In genomic region chr19:54462072-54462712, GRCh38 we compare ENCODE assay signal across 8 cellular contexts. TPM values are rescaled to one million over a fixed set of nuclear protein-coding genes. Genes with fewer than 3 reads are reported as not detected.
DNase-seq lines count a peak whose midpoint lies in the region; ATAC-seq, FAIRE-seq and TF ChIP-seq lines count a peak whose summit lies in the region.

No MANE protein-coding gene starts in this region.

- H3K4me1 Mint-ChIP-seq in memory B cell: peaks cover 24% of the 10 kb centered on the region

- H3K4me1 ChIP-seq in GM12878 (ENCODE audit: control insufficient read depth, insufficient read depth, low read length): peaks cover 12% of the 10 kb centered on the region
- H3K4me1 ChIP-seq in vagina: peaks cover 32% of the 10 kb centered on the region

- POLR2A ChIA-PET in GM12878 (lab: Charles Lee): interaction anchor here (1.6 to 1.7 kb wide), 2 partner anchors 14 to 160 kb away, joined by 5 to 13 read pairs; partner anchors contain the start of gene LENG8

- SMC1A ChIA-PET in GM12878 (lab: Charles Lee; ENCODE audit: uncharacterized antibody, unreplicated experiment): no interaction called here

- no peak for FAIRE-seq in GM12878 (lab: Jason Lieb, UNC)

- intact Hi-C loops in left cardiac atrium (cut with DNase I): no loop called here
- intact Hi-C loops in Right ventricle myocardium inferior (cut with DNase I): loop anchor here (10.0 kb wide), 1 partner anchor 597 kb away; the partner anchor contains the start of gene MYADM
- intact Hi-C loops in GM12878 (cut with micrococcal nuclease; ENCODE audit: unreplicated experiment): no loop called here
- intact Hi-C loops in vagina (cut with DNase I): no loop called here

- peak overlapping the region; percentile 76; the same call in 1 of the 2 replicates for H3K4me3 ChIP-seq in GM12878
- H3K4me3 ChIP-seq in vagina: peak overlapping the region; percentile 62 to 64

- RAD21 ChIA-PET in GM12878 (lab: Charles Lee; ENCODE audit: unreplicated experiment): no interaction called here

- in situ Hi-C loops in GM12878 (cut with MboI): loop anchor here (10.0 kb wide), 1 partner anchor 1193 kb away; the partner anchor contains the start of gene U2AF2

- H3K4me2 ChIP-seq in GM12878 (ENCODE audit: control insufficient read depth, insufficient read depth): peak overlapping the region; percentile 96

- no peak overlapping the region for H2AFZ ChIP-seq in GM12878 (ENCODE audit: control insufficient read depth, low read depth, low read length)

- CTCF ChIA-PET in GM12878 (lab: Yijun Ruan, JAX): interaction anchor here (0.7 to 1.2 kb wide), 3 partner anchors 14 to 192 kb away, joined by 3 to 6 read pairs (median 3); partner anchors contain the start of gene LENG8

- H3K27me3 Mint-ChIP-seq in memory B cell: no peaks in the 10 kb centered on the region

- H3K9me3 Mint-ChIP-seq in memory B cell: peaks cover 1% of the 10 kb centered on the region

- TF ChIP-seq POLR2A in GM12878 (IDR thresholded peaks at IDR 0.05; ENCODE audit: low read depth, low read length): peak; percentile 58; the same call in 1 of the 2 replicates
- TF ChIP-seq POLR2A in vagina (IDR thresholded peaks at IDR 0.05): no peak

- H3K27me3 ChIP-seq in GM12878 (replicated peaks in 1 of 2; ENCODE audit: control insufficient read depth in 2 of 2, insufficient read depth in 2 of 2, low read length in 1 of 2) (no peaks in the 10 kb centered on the region), vagina (no peaks in the 10 kb centered on the region)

- H3K9me3 ChIP-seq in GM12878 (replicated peaks; ENCODE audit: control insufficient read depth, insufficient read depth, low read length): no peaks in the 10 kb centered on the region
- H3K9me3 ChIP-seq in vagina: no peaks in the 10 kb centered on the region

- peak overlapping the region; percentile 81; the same call in 1 of the 2 replicates for H3K27ac ChIP-seq in GM12878 (ENCODE audit: control insufficient read depth, insufficient read depth)
- H3K27ac ChIP-seq in vagina: peak overlapping the region; percentile 90

- peak overlapping the region; percentile 50 for H3K27ac Mint-ChIP-seq in memory B cell

- WGBS in GM12878 (ENCODE audit: insufficient coverage, insufficient replicate concordance, low lambda C conversion rate, missing lambda C conversion rate): 78% methylated on average over 17 of the region's 19 CpGs

- H3K9ac ChIP-seq in GM12878 (ENCODE audit: control insufficient read depth, insufficient read depth, low read length): no peak overlapping the region; the same call in 1 of the 2 replicates

- no peak for ATAC-seq in left cardiac atrium
- ATAC-seq in Right ventricle myocardium inferior: no peak
- no peak for ATAC-seq in GM12878
- no peak for ATAC-seq in memory B cell (ENCODE audit: low read depth)
- ATAC-seq in GM19467 (IDR thresholded peaks at IDR 0.05; ENCODE audit: unreplicated experiment): no peak
- no peak for ATAC-seq in GM19455 (IDR thresholded peaks at IDR 0.05; ENCODE audit: unreplicated experiment)

- DNase-seq in left cardiac atrium: peak; percentile 41
- DNase-seq in Right ventricle myocardium inferior (ENCODE audit: missing footprints): no peak
- DNase-seq in GM12878 (ENCODE audit: low read depth, low spot score): no peak
- DNase-seq in memory B cell (ENCODE audit: low spot score in 2 of 2): no peak
- DNase-seq in vagina (ENCODE audit: extremely low spot score in 2 of 2): no peak
- DNase-seq in OCI-M1 (lab: John Stamatoyannopoulos, UW): no peak

- peaks cover 11 to 36% of the 10 kb centered on the region in 2 experiments for H3K36me3 ChIP-seq in GM12878 (ENCODE audit: control insufficient read depth in 2 of 2, insufficient read depth in 2 of 2, low read length in 1 of 2)
- peaks cover 0 to 50% of the 10 kb centered on the region in 2 donors for H3K36me3 ChIP-seq in vagina

- peak overlapping the region; percentile 14 for H3K4me3 Mint-ChIP-seq in memory B cell

- TF ChIP-seq CTCF in GM12878 (IDR thresholded peaks at IDR 0.05 in 2 of 3, conservative IDR thresholded peaks at IDR 0.05 in 1 of 3; ENCODE audit: control insufficient read depth in 2 of 3, extremely low read depth in 1 of 3, insufficient read depth in 1 of 3, low read depth in 3 of 3, low read length in 3 of 3): no peak
- TF ChIP-seq CTCF in vagina (IDR thresholded peaks at IDR 0.05): no peak

- peaks cover 20% of the 10 kb centered on the region for H3K36me3 Mint-ChIP-seq in memory B cell

- no peak for TF ChIP-seq EP300 in GM12878 (IDR thresholded peaks at IDR 0.05; ENCODE audit: borderline replicate concordance in 1 of 2, control insufficient read depth in 1 of 2, low read depth in 2 of 2, low read length in 2 of 2)

- H4K20me1 ChIP-seq in GM12878 (ENCODE audit: control insufficient read depth, insufficient read depth): no peaks in the 10 kb centered on the region

- H3K79me2 ChIP-seq in GM12878 (ENCODE audit: control insufficient read depth, insufficient read depth, low read length): peaks cover 14% of the 10 kb centered on the region

- TF ChIP-seq RAD21 in GM12878 (IDR thresholded peaks at IDR 0.05; ENCODE audit: insufficient read depth, low read depth, low read length): no peak

- BruUV-seq in GM12878 (replicated peaks; lab: Mats Ljungman, UMichigan): TSS peak; percentile 78

RNA-seq across cellular contexts. Expression of gene LENG9, which starts 1.4 kb away (rescaled TPM):
- total RNA-seq in left cardiac atrium (1 to 10 TPM; 3.3 to 5.4 TPM), Right ventricle myocardium inferior (1.8 TPM), GM12878 (2014; rRNA removed) (2.9 and 4.0 TPM in 2 replicates), GM12878 (2014; rRNA removed; fragmentation: Illumina TruSeq; extraction: Trizol) (0.76 and 0.78 TPM in 2 replicates), GM12878 (2021) (2.5 and 3.5 TPM in 2 replicates), vagina (10.3 TPM)
- total RNA-seq in GM12878 (2013; cell fraction: nucleolus; rRNA removed): 3.4 and 4.5 TPM in 2 replicates
- polyA plus RNA-seq in GM12878 (2011; ENCODE audit: low read depth): 0.26 TPM
- polyA plus RNA-seq in GM12878 (2011; rRNA removed) (0.09 and 0.20 TPM in 2 replicates), GM12878 (2014; fragmentation: Illumina TruSeq; extraction: Trizol) (0.11 and 0.46 TPM in 2 replicates), GM12878 (2014; fragmentation: Nextera tagmentation; extraction: Ambion mirVana) (1 to 10 TPM in 1 of 2 experiments, under 1 TPM in 1; 0.18 to 1.7 TPM), GM12878 (2014; rRNA removed) (2.1 and 2.7 TPM in 2 replicates), GM12878 (2016; fragmentation: Nextera tagmentation; extraction: Ambion mirVana) (under 1 TPM in 1 of 2 experiments, not detected in 1; 0.09 TPM)
- 0.27 and 0.55 TPM in 2 replicates for polyA plus RNA-seq in GM12878 (2011; cell fraction: cytosol; rRNA removed)
- 0.67 and 0.78 TPM in 2 replicates for polyA plus RNA-seq in GM12878 (2011; cell fraction: nucleus; rRNA removed)
- polyA plus RNA-seq in GM12878 (2012): 1.1 and 1.8 TPM in 2 replicates
- 0.22 and 1.8 TPM in 2 replicates for polyA minus RNA-seq in GM12878 (2011; rRNA and poly(A)+ RNA removed)
- polyA minus RNA-seq in GM12878 (2011; cell fraction: cytosol; rRNA and poly(A)+ RNA removed): 1.2 and 1.7 TPM in 2 replicates
- 2.8 and 3.3 TPM in 2 replicates for polyA minus RNA-seq in GM12878 (2011; cell fraction: nucleus; rRNA and poly(A)+ RNA removed)

RNA-seq across cellular contexts. Expression of gene CDC42EP5, which starts 10.9 kb away (rescaled TPM):
- total RNA-seq in left cardiac atrium: 10 to 100 TPM; 13.0 to 25.0 TPM
- 8.9 TPM for total RNA-seq in Right ventricle myocardium inferior
- total RNA-seq in GM12878 (2013; cell fraction: nucleolus; rRNA removed): 3.9 and 7.3 TPM in 2 replicates
- total RNA-seq in GM12878 (2014; rRNA removed): 1.3 and 1.8 TPM in 2 replicates
- 1.2 TPM in 1 of 2 replicates, not detected in the other for total RNA-seq in GM12878 (2014; rRNA removed; fragmentation: Illumina TruSeq; extraction: Trizol)
- 1.4 and 1.5 TPM in 2 replicates for total RNA-seq in GM12878 (2021)
- polyA plus RNA-seq in GM12878 (2011; ENCODE audit: low read depth): not detected
- polyA plus RNA-seq in GM12878 (2011; rRNA removed): 0.40 and 0.42 TPM in 2 replicates
- polyA plus RNA-seq in GM12878 (2011; cell fraction: cytosol; rRNA removed): 0.81 and 1.2 TPM in 2 replicates
- polyA plus RNA-seq in GM12878 (2011; cell fraction: nucleus; rRNA removed): 0.23 and 0.99 TPM in 2 replicates
- 0.49 and 0.79 TPM in 2 replicates for polyA plus RNA-seq in GM12878 (2012)
- not detected in 2 replicates for polyA plus RNA-seq in GM12878 (2014; fragmentation: Illumina TruSeq; extraction: Trizol)
- not detected for polyA plus RNA-seq in GM12878 (2014; fragmentation: Nextera tagmentation; extraction: Ambion mirVana)
- polyA plus RNA-seq in GM12878 (2014; rRNA removed): 1.1 and 1.4 TPM in 2 replicates
- polyA plus RNA-seq in GM12878 (2016; fragmentation: Nextera tagmentation; extraction: Ambion mirVana): not detected
- polyA minus RNA-seq in GM12878 (2011; rRNA and poly(A)+ RNA removed): not detected in 2 replicates
- not detected in 2 replicates for polyA minus RNA-seq in GM12878 (2011; cell fraction: cytosol; rRNA and poly(A)+ RNA removed)
- polyA minus RNA-seq in GM12878 (2011; cell fraction: nucleus; rRNA and poly(A)+ RNA removed): not detected in 2 replicates
- 33.4 TPM for total RNA-seq in vagina

RNA-seq across cellular contexts. Expression of gene LENG8, which starts 13.2 kb away (rescaled TPM):
- total RNA-seq in left cardiac atrium (10 to 100 TPM; 66.6 to 76.5 TPM), Right ventricle myocardium inferior (59.0 TPM), GM12878 (2014; rRNA removed) (21.7 and 26.3 TPM in 2 replicates), GM12878 (2014; rRNA removed; fragmentation: Illumina TruSeq; extraction: Trizol) (11.3 and 11.5 TPM in 2 replicates), GM12878 (2021) (119 and 145 TPM in 2 replicates), vagina (129 TPM)
- total RNA-seq in GM12878 (2013; cell fraction: nucleolus; rRNA removed): 745 and 840 TPM in 2 replicates
- 107 TPM for polyA plus RNA-seq in GM12878 (2011; ENCODE audit: low read depth)
- polyA plus RNA-seq in GM12878 (2011; rRNA removed) (16.2 and 36.4 TPM in 2 replicates), GM12878 (2014; fragmentation: Illumina TruSeq; extraction: Trizol) (14.8 and 32.4 TPM in 2 replicates), GM12878 (2014; fragmentation: Nextera tagmentation; extraction: Ambion mirVana) (1 to 10 TPM; 2.3 to 2.5 TPM), GM12878 (2014; rRNA removed) (143 and 168 TPM in 2 replicates), GM12878 (2016; fragmentation: Nextera tagmentation; extraction: Ambion mirVana) (10 to 100 TPM; 46.0 to 51.4 TPM)
- 67.6 and 93.3 TPM in 2 replicates for polyA plus RNA-seq in GM12878 (2011; cell fraction: cytosol; rRNA removed)
- 848 and 1,111 TPM in 2 replicates for polyA plus RNA-seq in GM12878 (2011; cell fraction: nucleus; rRNA removed)
- polyA plus RNA-seq in GM12878 (2012): 140 and 142 TPM in 2 replicates
- polyA minus RNA-seq in GM12878 (2011; rRNA and poly(A)+ RNA removed): 30.6 and 63.8 TPM in 2 replicates
- 25.0 and 27.4 TPM in 2 replicates for polyA minus RNA-seq in GM12878 (2011; cell fraction: cytosol; rRNA and poly(A)+ RNA removed)
- 96.6 and 120 TPM in 2 replicates for polyA minus RNA-seq in GM12878 (2011; cell fraction: nucleus; rRNA and poly(A)+ RNA removed)

RNA-seq across cellular contexts. Expression of gene LAIR2, which starts 40.4 kb away (rescaled TPM):
- total RNA-seq in left cardiac atrium (1 to 10 TPM in 1 of 2 donors, not detected in 1; 1.1 TPM), Right ventricle myocardium inferior (not detected), GM12878 (2014; rRNA removed) (not detected in 2 replicates), GM12878 (2014; rRNA removed; fragmentation: Illumina TruSeq; extraction: Trizol) (not detected in 2 replicates), GM12878 (2021) (not detected in 2 replicates), vagina (not detected)
- total RNA-seq in GM12878 (2013; cell fraction: nucleolus; rRNA removed): not detected in 2 replicates
- polyA plus RNA-seq in GM12878 (2011; ENCODE audit: low read depth): not detected
- polyA plus RNA-seq in GM12878 (2011; rRNA removed) (0.26 TPM in 1 of 2 replicates, not detected in the other), GM12878 (2014; fragmentation: Illumina TruSeq; extraction: Trizol) (not detected in 2 replicates), GM12878 (2014; fragmentation: Nextera tagmentation; extraction: Ambion mirVana) (not detected), GM12878 (2014; rRNA removed) (not detected in 2 replicates), GM12878 (2016; fragmentation: Nextera tagmentation; extraction: Ambion mirVana) (not detected)
- 0.27 and 0.40 TPM in 2 replicates for polyA plus RNA-seq in GM12878 (2011; cell fraction: cytosol; rRNA removed)
- polyA plus RNA-seq in GM12878 (2011; cell fraction: nucleus; rRNA removed): 0.54 TPM in 1 of 2 replicates, not detected in the other
- polyA plus RNA-seq in GM12878 (2012): 0.18 TPM in 1 of 2 replicates, not detected in the other
- not detected in 2 replicates for polyA minus RNA-seq in GM12878 (2011; rRNA and poly(A)+ RNA removed)
- polyA minus RNA-seq in GM12878 (2011; cell fraction: cytosol; rRNA and poly(A)+ RNA removed): not detected in 2 replicates
- not detected in 2 replicates for polyA minus RNA-seq in GM12878 (2011; cell fraction: nucleus; rRNA and poly(A)+ RNA removed)

RNA-seq across cellular contexts. Expression of gene TTYH1, which starts 46.9 kb away (rescaled TPM):
- total RNA-seq in left cardiac atrium (1 to 10 TPM; 1.9 to 3.0 TPM), Right ventricle myocardium inferior (2.8 TPM), GM12878 (2014; rRNA removed) (0.27 TPM in 1 of 2 replicates, not detected in the other), GM12878 (2014; rRNA removed; fragmentation: Illumina TruSeq; extraction: Trizol) (0.09 TPM in 1 of 2 replicates, not detected in the other), GM12878 (2021) (0.32 and 0.36 TPM in 2 replicates), vagina (5.9 TPM)
- 0.31 and 0.81 TPM in 2 replicates for total RNA-seq in GM12878 (2013; cell fraction: nucleolus; rRNA removed)
- 0.16 TPM for polyA plus RNA-seq in GM12878 (2011; ENCODE audit: low read depth)
- polyA plus RNA-seq in GM12878 (2011; rRNA removed) (not detected in 2 replicates), GM12878 (2014; fragmentation: Illumina TruSeq; extraction: Trizol) (0.01 TPM in 1 of 2 replicates, not detected in the other), GM12878 (2014; fragmentation: Nextera tagmentation; extraction: Ambion mirVana) (under 1 TPM in 1 of 2 experiments, not detected in 1; 0.05 TPM), GM12878 (2014; rRNA removed) (0.08 TPM in 1 of 2 replicates, not detected in the other), GM12878 (2016; fragmentation: Nextera tagmentation; extraction: Ambion mirVana) (under 1 TPM; 0.16 to 0.26 TPM)
- 0.08 TPM in 1 of 2 replicates, not detected in the other for polyA plus RNA-seq in GM12878 (2011; cell fraction: cytosol; rRNA removed)
- polyA plus RNA-seq in GM12878 (2011; cell fraction: nucleus; rRNA removed): 0.23 and 0.31 TPM in 2 replicates
- 0.36 and 0.76 TPM in 2 replicates for polyA plus RNA-seq in GM12878 (2012)
- polyA minus RNA-seq in GM12878 (2011; rRNA and poly(A)+ RNA removed): not detected in 2 replicates
- not detected in 2 replicates for polyA minus RNA-seq in GM12878 (2011; cell fraction: cytosol; rRNA and poly(A)+ RNA removed)
- polyA minus RNA-seq in GM12878 (2011; cell fraction: nucleus; rRNA and poly(A)+ RNA removed): not detected in 2 replicates
